8 cellular contexts compared by ENCODE assay signal in the genomic region with DNA sequence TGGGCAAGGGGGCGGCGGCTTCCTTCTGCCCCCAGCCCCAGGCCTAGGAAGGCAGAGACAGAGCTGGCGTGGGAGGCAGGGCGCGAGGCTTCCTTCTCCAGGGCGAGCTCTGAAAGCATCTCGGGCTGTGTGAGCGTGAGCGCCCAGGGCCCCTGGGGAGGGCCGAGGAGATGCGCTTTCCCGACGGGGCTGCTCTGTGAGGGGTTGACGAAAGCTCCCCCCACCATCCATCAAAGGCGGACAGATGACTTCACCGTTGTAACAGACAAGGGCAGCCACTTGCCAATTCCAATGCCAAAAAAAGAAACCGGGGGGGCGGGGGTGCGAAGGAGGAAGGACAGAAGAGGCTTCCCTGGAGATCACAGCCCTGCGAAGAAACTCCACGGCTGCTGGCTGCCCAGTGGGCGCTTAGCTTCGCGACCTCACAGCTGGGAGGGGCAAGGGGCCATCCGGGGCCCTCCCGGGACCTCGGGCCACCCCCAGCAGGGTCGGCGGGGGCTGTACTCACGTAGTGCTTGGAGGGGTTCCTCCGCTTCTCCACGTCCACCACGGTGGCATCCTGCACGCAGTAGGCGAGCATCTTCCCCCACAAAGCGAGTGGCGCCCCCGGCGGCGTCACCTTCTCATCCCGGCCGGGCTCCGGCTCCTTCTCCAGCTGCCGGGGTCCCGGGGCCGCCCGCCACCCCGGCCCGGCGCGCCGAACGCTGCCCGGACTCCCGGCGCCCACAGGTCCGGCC. TPM values are rescaled to one million over a fixed set of nuclear protein-coding genes. Genes with fewer than 3 reads are reported as not detected.
DNase-seq lines count a peak whose midpoint lies in the region; ATAC-seq and TF ChIP-seq lines count a peak whose summit lies in the region.

No MANE protein-coding gene starts in this region.

- H3K9ac ChIP-seq in endocrine pancreas (ENCODE audit: control insufficient read depth, insufficient read depth, low read length) = peak overlapping the region; percentile 79

- ATAC-seq in mucosa of descending colon = peak; percentile 27
- ATAC-seq in GM19023 (IDR thresholded peaks at IDR 0.05; ENCODE audit: unreplicated experiment) = no peak

- H3K27ac ChIP-seq in transverse colon = peak overlapping the region; percentile 88

- H3K4me3 ChIP-seq in HAP-1 = peak overlapping the region; percentile 42
- peak overlapping the region; percentile 61 for H3K4me3 ChIP-seq in endocrine pancreas (ENCODE audit: control insufficient read depth, insufficient read depth, low read length)
- H3K4me3 ChIP-seq in mucosa of descending colon = peak overlapping the region; percentile 58
- peak overlapping the region; percentile 74 to 86 (median 78) for H3K4me3 ChIP-seq in transverse colon

- H3K4me1 ChIP-seq in HAP-1 (peaks cover 5% of the 10 kb centered on the region; the same call in 1 of the 2 replicates), endocrine pancreas (ENCODE audit: control insufficient read depth, insufficient read depth, low read length) (no peaks in the 10 kb centered on the region), mucosa of descending colon (ENCODE audit: low read depth) (peaks cover 37% of the 10 kb centered on the region), transverse colon (peaks cover 36 to 73% (median 53%) of the 10 kb centered on the region in 4 donors)

- H3K9me3 ChIP-seq in HAP-1 (no peaks in the 10 kb centered on the region), endocrine pancreas (ENCODE audit: control insufficient read depth, low read length) (no peaks in the 10 kb centered on the region), mucosa of descending colon (no peaks in the 10 kb centered on the region), transverse colon (no peaks in the 10 kb centered on the region)

- TF ChIP-seq POLR2A in transverse colon (IDR thresholded peaks at IDR 0.05) = peak; percentile 8

- 0 to 3% methylated on average over 5 to 37 of the region's 57 CpGs for WGBS in transverse colon (ENCODE audit: low coverage in 1 of 2), 2 donors

- in situ Hi-C loops in HAP-1 (cut with MboI; ENCODE audit: low sequenced_read_pairs) (loop anchor here (10.0 kb wide), 1 partner anchor 260 kb away; no protein-coding TSS in a partner anchor), transverse colon (cut with MboI; ENCODE audit: low pct_ligation_motif_present in 1 of 4, low pct_unique_long_range_greater_than_20kb in 1 of 4, low sequenced_read_pairs in 3 of 4) (loop anchor here in 2 of 4 donors (25.0 kb wide), 2 partner anchors 243 to 268 kb away; no protein-coding TSS in a partner anchor)

- DNase-seq in HAP-1 (ENCODE audit: low spot score in 2 of 2) = peak in 1 of 2 experiments; percentile 52
- peak; percentile 57 for DNase-seq in UCSD-AML1 (lab: John Stamatoyannopoulos, UW; ENCODE audit: unreplicated experiment)
- DNase-seq in mucosa of descending colon = peak in 2 of 3 donors; percentile 58 to 68
- DNase-seq in transverse colon = peak; percentile 46
- DNase-seq in HPDE6-E6E7 (ENCODE audit: extremely low spot score) = no peak
- no peak for DNase-seq in NCI-H774 (lab: John Stamatoyannopoulos, UW)

- H3K27me3 ChIP-seq in HAP-1 (ENCODE audit: low read depth) (peaks cover 2% of the 10 kb centered on the region), endocrine pancreas (ENCODE audit: control insufficient read depth, insufficient read depth, low read length) (no peaks in the 10 kb centered on the region), transverse colon (no peaks in the 10 kb centered on the region)

- no peak for TF ChIP-seq CTCF in mucosa of descending colon (IDR thresholded peaks at IDR 0.05)
- no peak for TF ChIP-seq CTCF in transverse colon (IDR thresholded peaks at IDR 0.05)

- no peak for TF ChIP-seq EP300 in transverse colon (IDR thresholded peaks at IDR 0.05; ENCODE audit: low read depth)

- intact Hi-C loops in mucosa of descending colon (cut with DNase I, micrococcal nuclease) (loop anchor here in 1 of 2 donors (5.0 kb wide), 1 partner anchor 143 kb away; no protein-coding TSS in a partner anchor), transverse colon (cut with DNase I; ENCODE audit: low total_unique reads) (no loop called here)

- H3K36me3 ChIP-seq in HAP-1 (replicated peaks) (no peaks in the 10 kb centered on the region), endocrine pancreas (ENCODE audit: control insufficient read depth, insufficient read depth, low read length) (no peaks in the 10 kb centered on the region), mucosa of descending colon (ENCODE audit: low read depth) (no peaks in the 10 kb centered on the region), transverse colon (no peaks in the 10 kb centered on the region)

RNA-seq across cellular contexts. Expression of a gene that starts 0.5 kb away (rescaled TPM):
- total RNA-seq in mucosa of descending colon (10 to 100 TPM; 46.1 to 91.4 (median 60.6) TPM), transverse colon (10 to 100 TPM; 26.5 to 56.9 (median 33.3) TPM)

Comparison
In these comparisons a context has a peak if more than half of its experiments do, and no peak if none do; other contexts are left out.
1. DNase-seq: peak in UCSD-AML1 (single experiment), mucosa of descending colon (2 of 3) and transverse colon (single experiment); none in HPDE6-E6E7 (single experiment) and NCI-H774 (single experiment).
2. Peak in every context shown above with its lines, with median percentiles within 50 percentile points of each other: H3K4me3 ChIP-seq.